Comparison of ENCODE assay signal across 8 cellular contexts in the genomic region with DNA sequence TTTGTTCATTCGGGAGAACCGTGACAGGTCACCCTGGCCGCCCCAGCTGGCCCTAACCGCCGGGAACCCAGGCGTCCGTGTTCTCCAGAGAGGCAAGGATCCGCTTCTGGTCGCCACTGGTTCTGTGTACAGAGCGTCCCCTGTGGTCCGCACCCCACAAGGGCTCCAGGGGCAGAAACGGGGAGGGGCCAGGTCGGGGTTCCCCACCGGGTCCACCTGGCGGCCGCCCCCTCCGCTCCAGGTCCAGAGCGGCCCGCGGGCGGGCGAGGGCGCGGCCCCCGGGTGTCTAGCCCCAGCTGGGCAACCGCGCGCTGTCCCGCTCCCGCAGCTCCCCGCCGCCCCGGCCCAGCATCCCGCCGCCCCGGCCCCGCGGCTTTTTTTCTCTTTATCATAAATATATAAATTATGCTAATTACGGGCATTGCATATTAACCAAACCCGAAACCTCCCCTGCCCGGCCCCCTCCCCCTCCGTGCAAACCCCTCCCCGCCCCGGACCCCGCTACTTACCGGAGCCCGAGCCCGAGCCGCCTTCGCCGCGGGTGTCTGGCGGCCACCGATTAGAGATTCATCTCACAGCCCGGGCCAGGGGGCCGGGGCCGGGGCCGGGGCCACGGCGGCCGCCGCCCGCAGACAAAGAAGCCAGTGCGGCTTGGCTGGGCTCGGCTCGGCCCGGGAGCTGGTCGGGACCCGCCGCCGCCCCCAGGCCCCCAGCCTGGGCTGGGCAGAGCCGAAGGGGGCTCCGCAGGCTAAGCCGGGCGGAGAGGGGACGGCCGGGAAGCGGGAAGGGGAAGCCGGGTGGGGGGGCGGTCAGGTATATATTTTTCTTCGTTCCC. TPM values are rescaled to one million over a fixed set of nuclear protein-coding genes. Genes with fewer than 3 reads are reported as not detected.
DNase-seq lines count a peak whose midpoint lies in the region; ATAC-seq and TF ChIP-seq lines count a peak whose summit lies in the region.

No MANE protein-coding gene starts in this region.

- H3K27me3 ChIP-seq in NT2/D1 (ENCODE audit: insufficient read depth, insufficient read length) (no peaks in the 10 kb centered on the region), fibroblast of lung (ENCODE audit: control insufficient read depth, insufficient read depth, low read length) (no peaks in the 10 kb centered on the region), thymus (ENCODE audit: control insufficient read depth, insufficient read depth) (peaks cover 3% of the 10 kb centered on the region)

- peak overlapping the region; percentile 90 for H3K4me2 ChIP-seq in fibroblast of lung (ENCODE audit: extremely low read depth, insufficient read depth, low read length)

- H3K27ac Mint-ChIP-seq in activated T-helper 17 cell treated with anti-CD3 and anti-CD28 coated beads, Interleukin-2, amount 50 U/mL, for 72 hours: peak overlapping the region; percentile 94
- peak overlapping the region; percentile 84 to 94 for H3K27ac Mint-ChIP-seq in natural killer cell treated with Interleukin-12 subunit alpha and Interleukin-12 subunit beta and Interleukin-15 and Interleukin-18, amount 100 ng/mL, for 72 hours

- no peaks in the 10 kb centered on the region for H3K27me3 Mint-ChIP-seq in activated T-helper 17 cell treated with anti-CD3 and anti-CD28 coated beads, Interleukin-2, amount 50 U/mL, for 72 hours
- H3K27me3 Mint-ChIP-seq in natural killer cell treated with Interleukin-12 subunit alpha and Interleukin-12 subunit beta and Interleukin-15 and Interleukin-18, amount 100 ng/mL, for 72 hours: peaks cover 0 to 3% of the 10 kb centered on the region in 2 donors

- H3K27ac ChIP-seq in fibroblast of lung (ENCODE audit: insufficient read depth, low read length) (peak overlapping the region; percentile 78), thymus (ENCODE audit: low read depth) (peak overlapping the region; percentile 87)

- peaks cover 21% of the 10 kb centered on the region for H3K4me1 Mint-ChIP-seq in activated T-helper 17 cell treated with anti-CD3 and anti-CD28 coated beads, Interleukin-2, amount 50 U/mL, for 72 hours
- H3K4me1 Mint-ChIP-seq in natural killer cell treated with Interleukin-12 subunit alpha and Interleukin-12 subunit beta and Interleukin-15 and Interleukin-18, amount 100 ng/mL, for 72 hours (ENCODE audit: low read depth in 2 of 2): peaks cover 10 to 13% of the 10 kb centered on the region in 2 donors

- H3K9ac ChIP-seq in NT2/D1 (ENCODE audit: insufficient read length, low read depth): peak overlapping the region; percentile 91
- H3K9ac ChIP-seq in fibroblast of lung (ENCODE audit: insufficient read depth, low read length): peak overlapping the region; percentile 88

- H3K36me3 ChIP-seq in NT2/D1 (ENCODE audit: insufficient read depth, insufficient read length, low read length) (peaks cover 4% of the 10 kb centered on the region), fibroblast of lung (ENCODE audit: control insufficient read depth, insufficient read depth, low read length) (no peaks in the 10 kb centered on the region), thymus (ENCODE audit: control insufficient read depth, insufficient read depth) (no peaks in the 10 kb centered on the region)

- H3K79me2 ChIP-seq in fibroblast of lung (ENCODE audit: control insufficient read depth, insufficient read depth, low read length): no peaks in the 10 kb centered on the region

- H3K9me3 ChIP-seq in NT2/D1 (ENCODE audit: insufficient read depth, low read length) (no peaks in the 10 kb centered on the region), fibroblast of lung (ENCODE audit: control insufficient read depth, insufficient read depth, low read depth, low read length) (no peaks in the 10 kb centered on the region), thymus (ENCODE audit: control insufficient read depth) (no peaks in the 10 kb centered on the region)

- ATAC-seq in HG02571 (IDR thresholded peaks at IDR 0.05; ENCODE audit: unreplicated experiment): peak; percentile 40
- ATAC-seq in activated T-helper 17 cell treated with anti-CD3 and anti-CD28 coated beads, Interleukin-2, amount 50 U/mL, for 72 hours (replicated peaks): peak; percentile 55
- ATAC-seq in natural killer cell treated with Interleukin-12 subunit alpha and Interleukin-12 subunit beta and Interleukin-15 and Interleukin-18, amount 100 ng/mL, for 72 hours: peak; percentile 70 to 74

- DNase-seq in NT2/D1 (ENCODE audit: low read depth, low spot score) (peak; percentile 16), fibroblast of lung (ENCODE audit: low read depth in 2 of 2) (peak in 1 of 2 donors; percentile 15), NK-92 (lab: John Stamatoyannopoulos, UW; ENCODE audit: unreplicated experiment) (no peak)
- DNase-seq in natural killer cell treated with Interleukin-12 subunit alpha and Interleukin-12 subunit beta and Interleukin-15 and Interleukin-18, amount 100 ng/mL, for 72 hours (ENCODE audit: low spot score): peak; percentile 64

- peaks cover 7% of the 10 kb centered on the region for H3K36me3 Mint-ChIP-seq in activated T-helper 17 cell treated with anti-CD3 and anti-CD28 coated beads, Interleukin-2, amount 50 U/mL, for 72 hours (ENCODE audit: low read depth)
- no peaks in the 10 kb centered on the region for H3K36me3 Mint-ChIP-seq in natural killer cell treated with Interleukin-12 subunit alpha and Interleukin-12 subunit beta and Interleukin-15 and Interleukin-18, amount 100 ng/mL, for 72 hours

- H3K9me3 Mint-ChIP-seq in activated T-helper 17 cell treated with anti-CD3 and anti-CD28 coated beads, Interleukin-2, amount 50 U/mL, for 72 hours: no peaks in the 10 kb centered on the region
- no peaks in the 10 kb centered on the region for H3K9me3 Mint-ChIP-seq in natural killer cell treated with Interleukin-12 subunit alpha and Interleukin-12 subunit beta and Interleukin-15 and Interleukin-18, amount 100 ng/mL, for 72 hours

- H3K4me1 ChIP-seq in NT2/D1 (ENCODE audit: insufficient read depth, insufficient read length) (no peaks in the 10 kb centered on the region), fibroblast of lung (ENCODE audit: control insufficient read depth, extremely low read depth, insufficient read depth, low read length) (peaks cover 4% of the 10 kb centered on the region), thymus (ENCODE audit: control insufficient read depth, insufficient read depth, low read length) (peaks cover 9% of the 10 kb centered on the region)

- H3K4me3 ChIP-seq in NT2/D1 (ENCODE audit: insufficient read length, low read depth): peak overlapping the region; percentile 67
- H3K4me3 ChIP-seq in fibroblast of lung (replicated peaks in 1 of 4; ENCODE audit: control extremely low read depth in 1 of 4, insufficient read depth in 1 of 4, low read depth in 3 of 4, low read length in 4 of 4): peak overlapping the region; percentile 60 to 80 (median 68)
- peak overlapping the region; percentile 88 for H3K4me3 ChIP-seq in thymus (ENCODE audit: low read length)

- 2% methylated on average over 81 of the region's 81 CpGs for WGBS in thymus

- TF ChIP-seq CTCF in GM12872 (IDR thresholded peaks at IDR 0.05; ENCODE audit: insufficient read depth, low read depth, low read length) (peak; percentile 53), fibroblast of lung (conservative IDR thresholded peaks at IDR 0.05 in 1 of 2, IDR thresholded peaks at IDR 0.05 in 1 of 2; ENCODE audit: low read depth in 1 of 2, low read length in 2 of 2) (peak in 1 of 2 donors; percentile 15)

- peak overlapping the region; percentile 6 for H2AFZ ChIP-seq in fibroblast of lung (ENCODE audit: low read length)

- H4K20me1 ChIP-seq in fibroblast of lung (ENCODE audit: control insufficient read depth, extremely low read depth, insufficient read depth, low read length): no peaks in the 10 kb centered on the region

- peak overlapping the region; percentile 93 for H3K4me3 Mint-ChIP-seq in activated T-helper 17 cell treated with anti-CD3 and anti-CD28 coated beads, Interleukin-2, amount 50 U/mL, for 72 hours
- peak overlapping the region; percentile 88 for H3K4me3 Mint-ChIP-seq in natural killer cell treated with Interleukin-12 subunit alpha and Interleukin-12 subunit beta and Interleukin-15 and Interleukin-18, amount 100 ng/mL, for 72 hours

RNA-seq across cellular contexts. Expression of a gene that starts 0.5 kb away (rescaled TPM):
- total RNA-seq in activated T-helper 17 cell treated with anti-CD3 and anti-CD28 coated beads, Interleukin-2, amount 50 U/mL, for 72 hours: 10 to 100 TPM in 1 of 2 donors, 1 to 10 TPM in 1; 6.9 to 25.2 TPM
- total RNA-seq in fibroblast of lung: 3.3 and 4.8 TPM in 2 replicates
- polyA plus RNA-seq in fibroblast of lung (3.3 and 3.5 TPM in 2 replicates), thymus (7.9 TPM)
- polyA plus RNA-seq in fibroblast of lung (2012): 5.1 and 5.4 TPM in 2 replicates
- polyA minus RNA-seq in fibroblast of lung (ENCODE audit: low replicate concordance): 4.7 and 11.1 TPM in 2 replicates
- 1 to 10 TPM; 3.6 to 5.3 TPM for total RNA-seq in natural killer cell treated with Interleukin-12 subunit alpha and Interleukin-12 subunit beta and Interleukin-15 and Interleukin-18, amount 100 ng/mL, for 72 hours

RNA-seq across cellular contexts. Expression of a gene that starts 21.3 kb away (rescaled TPM):
- 100 to 1,000 TPM; 110 to 124 TPM for total RNA-seq in activated T-helper 17 cell treated with anti-CD3 and anti-CD28 coated beads, Interleukin-2, amount 50 U/mL, for 72 hours
- 59.6 TPM in 2 replicates for total RNA-seq in fibroblast of lung
- polyA plus RNA-seq in fibroblast of lung (303 and 344 TPM in 2 replicates), thymus (279 TPM)
- polyA plus RNA-seq in fibroblast of lung (2012): 203 and 222 TPM in 2 replicates
- polyA minus RNA-seq in fibroblast of lung (ENCODE audit: low replicate concordance): 518 and 661 TPM in 2 replicates
- 100 to 1,000 TPM in 1 of 2 donors, 10 to 100 TPM in 1; 78.3 to 141 TPM for total RNA-seq in natural killer cell treated with Interleukin-12 subunit alpha and Interleukin-12 subunit beta and Interleukin-15 and Interleukin-18, amount 100 ng/mL, for 72 hours

RNA-seq across cellular contexts. Expression of a gene that starts 44.4 kb away (rescaled TPM):
- total RNA-seq in activated T-helper 17 cell treated with anti-CD3 and anti-CD28 coated beads, Interleukin-2, amount 50 U/mL, for 72 hours: 10 to 100 TPM; 30.4 to 30.7 TPM
- total RNA-seq in fibroblast of lung: 7.7 and 9.4 TPM in 2 replicates
- 21.7 and 23.0 TPM in 2 replicates for polyA plus RNA-seq in fibroblast of lung
- polyA plus RNA-seq in fibroblast of lung (2012): 17.4 and 18.1 TPM in 2 replicates
- 3.3 and 3.9 TPM in 2 replicates for polyA minus RNA-seq in fibroblast of lung (ENCODE audit: low replicate concordance)
- total RNA-seq in natural killer cell treated with Interleukin-12 subunit alpha and Interleukin-12 subunit beta and Interleukin-15 and Interleukin-18, amount 100 ng/mL, for 72 hours: 10 to 100 TPM; 33.0 to 46.0 TPM
- polyA plus RNA-seq in thymus: 25.3 TPM

RNA-seq across cellular contexts. Expression of a gene that starts 52.9 kb away (rescaled TPM):
- total RNA-seq in activated T-helper 17 cell treated with anti-CD3 and anti-CD28 coated beads, Interleukin-2, amount 50 U/mL, for 72 hours: under 1 TPM; 0.13 to 0.50 TPM
- 5.1 and 11.6 TPM in 2 replicates for total RNA-seq in fibroblast of lung
- polyA plus RNA-seq in fibroblast of lung: 20.5 and 43.7 TPM in 2 replicates
- 16.1 and 41.2 TPM in 2 replicates for polyA plus RNA-seq in fibroblast of lung (2012)
- polyA minus RNA-seq in fibroblast of lung (ENCODE audit: low replicate concordance): 16.7 and 70.7 TPM in 2 replicates
- 10 to 100 TPM in 1 of 2 donors, 1 to 10 TPM in 1; 3.8 to 11.5 TPM for total RNA-seq in natural killer cell treated with Interleukin-12 subunit alpha and Interleukin-12 subunit beta and Interleukin-15 and Interleukin-18, amount 100 ng/mL, for 72 hours
- polyA plus RNA-seq in thymus: 6.5 TPM
